Comparison of ENCODE assay signal across 12 cellular contexts in the genomic region with DNA sequence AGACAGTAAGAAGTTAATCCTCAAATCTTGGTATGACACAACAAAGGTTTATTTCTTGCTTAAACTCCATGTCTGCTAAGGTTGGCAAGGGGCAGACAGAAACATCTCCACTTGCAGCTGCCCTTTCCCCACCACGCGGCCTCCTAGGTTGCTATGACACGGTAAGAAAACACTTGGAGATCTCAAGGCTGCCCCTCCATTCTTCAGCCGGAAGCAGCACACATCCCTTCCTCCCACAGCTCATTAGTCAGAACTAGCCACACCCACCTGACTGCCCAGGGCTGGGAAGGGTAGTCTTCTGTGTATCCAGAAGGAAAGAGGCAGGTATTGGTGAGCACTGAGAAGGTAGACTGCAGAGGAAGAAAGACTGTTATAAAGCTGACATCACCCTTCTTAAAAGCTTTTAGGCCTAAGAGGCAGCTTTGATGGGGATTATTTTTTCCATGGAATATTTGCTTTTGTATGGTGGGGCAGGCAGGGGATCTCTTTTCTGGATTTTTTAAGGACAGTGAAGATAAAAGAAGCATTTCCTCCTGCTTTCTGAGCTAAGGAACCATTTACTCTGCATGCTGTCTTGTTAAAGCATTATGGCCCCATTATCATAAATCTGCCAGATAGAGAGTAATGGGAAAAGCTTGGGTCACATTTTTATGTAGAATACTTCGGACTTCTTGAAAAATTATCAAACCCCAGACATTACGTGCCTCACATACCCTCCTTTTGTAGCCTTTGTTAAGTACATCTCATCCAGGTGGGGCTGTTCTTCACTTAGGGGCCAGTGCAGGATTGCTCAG. TPM values are rescaled to one million over a fixed set of nuclear protein-coding genes. Genes with fewer than 3 reads are reported as not detected.
DNase-seq lines count a peak whose midpoint lies in the region; ATAC-seq and TF ChIP-seq lines count a peak whose summit lies in the region.
"Had no signal": no experiment of that assay in that cellular context is flagged by ENCODE, and none has a peak within 500 bp of the region (broad histone marks: within the 10 kb centered on the region; RNA-seq: fewer than 3 reads in every experiment).

No MANE protein-coding gene starts in this region.

- no peak overlapping the region for H3K27ac ChIP-seq in IMR-90 (ENCODE audit: insufficient read depth, low read length)
- H3K27ac ChIP-seq: BLaER1 treated with 17β-estradiol and CSF1 and Interleukin-3, amounts not matched to agents 10 nM and 100 nM had no signal

- H2AK9ac ChIP-seq in IMR-90 (replicated peaks; ENCODE audit: low read depth, low read length, poor library complexity) = no peak overlapping the region

- no peak overlapping the region for H3K56ac ChIP-seq in IMR-90 (ENCODE audit: extremely low read depth, insufficient read depth, low read length)

- no peak overlapping the region for H2AK5ac ChIP-seq in IMR-90 (ENCODE audit: low read depth, low read length)

- H3K4me1 ChIP-seq in IMR-90 (ENCODE audit: control insufficient read depth, insufficient read depth, low read length) = no peaks in the 10 kb centered on the region
- H3K4me1 ChIP-seq: BLaER1 treated with 17β-estradiol and CSF1 and Interleukin-3, amounts not matched to agents 10 nM and 100 nM had no signal

- H3K14ac ChIP-seq in IMR-90 (replicated peaks; ENCODE audit: low read depth, low read length) = no peak overlapping the region

- no peaks in the 10 kb centered on the region for H3K9me1 ChIP-seq in IMR-90 (ENCODE audit: insufficient read depth, low read length)

- no peaks in the 10 kb centered on the region for H3K27me3 Mint-ChIP-seq in brain
- peaks cover 3% of the 10 kb centered on the region for H3K27me3 Mint-ChIP-seq in activated naive CD4-positive, alpha-beta T cell treated with anti-CD3 and anti-CD28 coated beads, Interleukin-2, amount 10 ng/mL, durations not matched to agents 7 days and 5 days

- intact Hi-C loops in IMR-90 (cut with micrococcal nuclease) (no loop called here), left colon (cut with DNase I, micrococcal nuclease) (no loop called here)

- WGBS in IMR-90 (ENCODE audit: extremely low coverage in 2 of 2, insufficient read length in 1 of 2), 2 experiments = 30% methylated on average over 2 of the region's 6 CpGs; no CpG with 5 or more reads in 1 of the 2 experiments

- H3K18ac ChIP-seq in IMR-90 (ENCODE audit: low read depth, low read length) = no peak overlapping the region

- no peak overlapping the region for H4K91ac ChIP-seq in IMR-90 (ENCODE audit: insufficient read depth, low read depth, low read length)

- no peak for TF ChIP-seq RAD21 in IMR-90 (IDR thresholded peaks at IDR 0.05; ENCODE audit: low read length)

- no peak overlapping the region for H3K4ac ChIP-seq in IMR-90 (ENCODE audit: low read depth, low read length)

- TF ChIP-seq CTCF in IMR-90 (conservative IDR thresholded peaks at IDR 0.05; ENCODE audit: low read depth, low read length) (no peak), brain (conservative IDR thresholded peaks at IDR 0.05) (no peak), GM20000 (IDR thresholded peaks at IDR 0.05; ENCODE audit: extremely low read depth, missing control alignments) (no peak)

- H3K9me3 Mint-ChIP-seq in brain = peaks cover 4 to 15% (median 12%) of the 10 kb centered on the region in 5 experiments
- H3K9me3 Mint-ChIP-seq in activated naive CD4-positive, alpha-beta T cell treated with anti-CD3 and anti-CD28 coated beads, Interleukin-2, amount 10 ng/mL, durations not matched to agents 7 days and 5 days = no peaks in the 10 kb centered on the region

- H4K5ac ChIP-seq in IMR-90 (ENCODE audit: low read depth, low read length) = no peak overlapping the region

- no peak overlapping the region for H4K8ac ChIP-seq in IMR-90 (ENCODE audit: low read depth in 2 of 2, low read length in 2 of 2)

- peaks cover 15% of the 10 kb centered on the region for H3K36me3 Mint-ChIP-seq in brain
- H3K36me3 Mint-ChIP-seq in activated naive CD4-positive, alpha-beta T cell treated with anti-CD3 and anti-CD28 coated beads, Interleukin-2, amount 10 ng/mL, durations not matched to agents 7 days and 5 days = no peaks in the 10 kb centered on the region

- no peak overlapping the region for H3K23ac ChIP-seq in IMR-90 (ENCODE audit: low read depth, low read length)

- no peaks in the 10 kb centered on the region for H3K27me3 ChIP-seq in IMR-90 (ENCODE audit: control insufficient read depth, insufficient read depth, low read length)
- H3K27me3 ChIP-seq: BLaER1 treated with 17β-estradiol and CSF1 and Interleukin-3, amounts not matched to agents 10 nM and 100 nM had no signal

- H3K9me3 ChIP-seq in IMR-90 (ENCODE audit: control insufficient read depth, insufficient read depth, low read length) = no peaks in the 10 kb centered on the region
- H3K9me3 ChIP-seq: BLaER1 treated with 17β-estradiol and CSF1 and Interleukin-3, amounts not matched to agents 10 nM and 100 nM had no signal

- no peaks in the 10 kb centered on the region for H3K79me1 ChIP-seq in IMR-90 (ENCODE audit: low read depth in 1 of 2, low read length in 2 of 2)

- in situ Hi-C loops in Caki2 (cut with HindIII; ENCODE audit: low pct_unique_long_range_greater_than_20kb, low sequenced_read_pairs) (no loop called here), IMR-90 (cut with MboI; ENCODE audit: low sequenced_read_pairs) (no loop called here)

- H2BK5ac ChIP-seq in IMR-90 (ENCODE audit: low read depth, low read length, poor library complexity, severe bottlenecking) = no peak overlapping the region

- H3K27ac Mint-ChIP-seq in brain = peak overlapping the region in 3 of 5 experiments; percentile 9 to 76 (median 64)
- H3K27ac Mint-ChIP-seq in activated naive CD4-positive, alpha-beta T cell treated with anti-CD3 and anti-CD28 coated beads, Interleukin-2, amount 10 ng/mL, durations not matched to agents 7 days and 5 days = no peak overlapping the region

- H3K9ac ChIP-seq in IMR-90 (ENCODE audit: low read depth, low read length) = no peak overlapping the region
- H3K9ac ChIP-seq: BLaER1 treated with 17β-estradiol and CSF1 and Interleukin-3, amounts not matched to agents 10 nM and 100 nM had no signal

- no peak overlapping the region for H3K4me3 ChIP-seq in IMR-90 (ENCODE audit: insufficient read depth, low read depth, low read length)
- H3K4me3 ChIP-seq: BLaER1 treated with 17β-estradiol and CSF1 and Interleukin-3, amounts not matched to agents 10 nM and 100 nM had no signal

- no peak for TF ChIP-seq POLR2A in IMR-90 (IDR thresholded peaks at IDR 0.05; ENCODE audit: low read depth, low read length)

- dilution Hi-C loops in IMR-90 (cut with HindIII; ENCODE audit: low sequenced_read_pairs, unreplicated experiment) = no loop called here

- peaks cover 19% of the 10 kb centered on the region for H3K4me1 Mint-ChIP-seq in brain
- no peaks in the 10 kb centered on the region for H3K4me1 Mint-ChIP-seq in activated naive CD4-positive, alpha-beta T cell treated with anti-CD3 and anti-CD28 coated beads, Interleukin-2, amount 10 ng/mL, durations not matched to agents 7 days and 5 days
- H3K4me1 Mint-ChIP-seq: central memory CD8-positive, alpha-beta T cell had no signal

- POLR2A ChIA-PET in IMR-90 (lab: Charles Lee; ENCODE audit: unreplicated experiment) = no interaction called here

- H3K36me3 ChIP-seq in IMR-90 (ENCODE audit: control insufficient read depth, insufficient read depth, low read length) = no peaks in the 10 kb centered on the region
- H3K36me3 ChIP-seq: BLaER1 treated with 17β-estradiol and CSF1 and Interleukin-3, amounts not matched to agents 10 nM and 100 nM had no signal

- H2BK120ac ChIP-seq in IMR-90 (ENCODE audit: low read depth, low read length) = no peak overlapping the region

- H2BK15ac ChIP-seq in IMR-90 (ENCODE audit: low read depth, low read length) = no peak overlapping the region

- DNase-seq in Caki2 (ENCODE audit: low read depth) (peak; percentile 42), IMR-90 (peak; percentile 7), left colon (no peak), SHP77 (lab: John Stamatoyannopoulos, UW) (no peak), GM20000 (ENCODE audit: low spot score) (no peak)
- DNase-seq in activated naive CD4-positive, alpha-beta T cell treated with anti-CD3 and anti-CD28 coated beads, Interleukin-2, amount 10 ng/mL, durations not matched to agents 7 days and 5 days = no peak
- no peak for DNase-seq in effector CD8-positive, alpha-beta T cell (lab: John Stamatoyannopoulos, UW)
- DNase-seq: activated T-cell treated with anti-CD3 and anti-CD28 coated beads, Interleukin-2, amount 50 U/mL, for 48 hours; stimulated activated CD8-positive, alpha-beta memory T cell treated with anti-CD3 and anti-CD28 coated beads, Interleukin-4, amount 100 ng/mL, for 48 hours had no signal

- CTCF ChIA-PET in IMR-90 (lab: Yijun Ruan, JAX) = interaction anchor here (0.6 kb wide), 1 partner anchor 342 kb away, joined by 4 read pairs; no protein-coding TSS in a partner anchor
- CTCF ChIA-PET in activated naive CD4-positive, alpha-beta T cell treated with anti-CD3 and anti-CD28 coated beads, Interleukin-2, amount 10 ng/mL, durations not matched to agents 7 days and 5 days (lab: Charles Lee) = no interaction called here

- no peak overlapping the region for H2BK20ac ChIP-seq in IMR-90 (ENCODE audit: low read depth, low read length)

- peak overlapping the region in 1 of 5 experiments; percentile 45 for H3K4me3 Mint-ChIP-seq in brain
- no peak overlapping the region for H3K4me3 Mint-ChIP-seq in activated naive CD4-positive, alpha-beta T cell treated with anti-CD3 and anti-CD28 coated beads, Interleukin-2, amount 10 ng/mL, durations not matched to agents 7 days and 5 days
- H3K4me3 Mint-ChIP-seq: central memory CD8-positive, alpha-beta T cell had no signal

- no peak overlapping the region for H2AFZ ChIP-seq in IMR-90 (replicated peaks; ENCODE audit: low read length, poor library complexity)

- no peak overlapping the region for H3K4me2 ChIP-seq in IMR-90 (ENCODE audit: low read depth, low read length)
- H3K4me2 ChIP-seq: BLaER1 treated with 17β-estradiol and CSF1 and Interleukin-3, amounts not matched to agents 10 nM and 100 nM had no signal

- ATAC-seq in IMR-90 (ENCODE audit: low read depth) (no peak), left colon (peak; percentile 47)

- no TSS peak for BruUV-seq in IMR-90 (replicated peaks; lab: Mats Ljungman, UMichigan)

- H4K20me1 ChIP-seq in IMR-90 (ENCODE audit: insufficient read depth, low read length) = no peaks in the 10 kb centered on the region
- H4K20me1 ChIP-seq: BLaER1 treated with 17β-estradiol and CSF1 and Interleukin-3, amounts not matched to agents 10 nM and 100 nM had no signal

TF ChIP-seq in IMR-90, 13 proteins besides CTCF, POLR2A, EP300 and RAD21 (continues in another document):
- TF ChIP-seq CEBPB (IDR thresholded peaks at IDR 0.05; ENCODE audit: low read depth, low read length) (no peak), MXI1 (IDR thresholded peaks at IDR 0.05; ENCODE audit: borderline replicate concordance, low read depth, low read length) (no peak), FOS (IDR thresholded peaks at IDR 0.05; ENCODE audit: low read depth, low read length) (no peak)

RNA-seq across cellular contexts. Expression of a gene that starts 41.6 kb away (rescaled TPM):
- total RNA-seq in Caki2 (2014; rRNA removed; shearing (Covaris generic); ENCODE audit: low replicate concordance) = 0.09 and 0.10 TPM in 2 replicates
- total RNA-seq in IMR-90 (2012; rRNA removed) (under 0.01 TPM in 1 of 2 replicates, not detected in the other), left colon (1 to 10 TPM; 8.5 to 9.2 TPM)
- polyA plus RNA-seq in IMR-90 (2012; rRNA removed) (0.03 and 0.04 TPM in 2 replicates), brain (ENCODE audit: insufficient read depth, low read depth, low replicate concordance) (102 TPM)
- 0.01 and 0.02 TPM in 2 replicates for polyA plus RNA-seq in IMR-90 (2012; cell fraction: cytosol; rRNA removed)
- polyA plus RNA-seq in IMR-90 (2012; cell fraction: nucleus; rRNA removed; ENCODE audit: low replicate concordance) = 0.02 TPM in 1 of 2 replicates, not detected in the other

Comparison
In these comparisons a context has a peak if more than half of its experiments do, and no peak if none do; other contexts are left out.
1. DNase-seq: peak in Caki2 (single experiment) and IMR-90 (single experiment); none in left colon (0 of 2), SHP77 (0 of 2), GM20000 (single experiment), activated naive CD4-positive, alpha-beta T cell treated with anti-CD3 and anti-CD28 coated beads, Interleukin-2, amount 10 ng/mL, durations not matched to agents 7 days and 5 days (single experiment) and effector CD8-positive, alpha-beta T cell (single experiment).